ENCODE assay signal across 15 cellular contexts in the genomic region with DNA sequence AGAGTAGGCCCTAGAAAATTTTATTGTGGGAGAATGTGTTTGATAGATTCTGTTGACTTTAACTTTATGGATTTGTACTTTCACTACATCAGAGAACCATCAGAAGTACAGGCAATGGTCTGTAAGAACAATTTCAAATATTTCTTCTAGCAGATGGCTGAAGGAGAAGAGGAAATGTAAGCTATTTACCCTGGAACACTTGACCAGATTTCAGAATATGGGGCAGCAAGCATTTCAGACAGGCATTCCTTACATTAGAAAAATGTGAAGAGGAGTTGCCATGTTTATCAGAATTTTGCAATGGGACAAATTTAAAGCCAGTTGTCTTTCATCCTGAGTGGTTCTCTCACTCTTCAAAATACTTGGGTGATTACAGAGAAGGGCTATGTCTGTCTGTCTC.
"Had no signal": no experiment of that assay in that cellular context is flagged by ENCODE, and none has a peak within 500 bp of the region (broad histone marks: within the 10 kb centered on the region; RNA-seq: fewer than 3 reads in every experiment).

No MANE protein-coding gene starts in this region.

- H3K9me3 ChIP-seq: ascending aorta, colonic mucosa, gastroesophageal sphincter had no signal

- H3K4me3 ChIP-seq: ascending aorta, cardiac muscle cell, colonic mucosa, gastroesophageal sphincter had no signal

- H3K4me1 ChIP-seq: colonic mucosa, gastroesophageal sphincter had no signal

- ATAC-seq: activated CD4-positive, CD25-positive, alpha-beta regulatory T cell treated with anti-CD3 and anti-CD28 coated beads, Interleukin-2, amount 50 U/mL, for 24 hours; activated T-cell treated with anti-CD3 and anti-CD28 coated beads, Interleukin-2, amount 50 U/mL, for 4 hours; gastroesophageal sphincter; naive thymus-derived CD8-positive, alpha-beta T cell had no signal

- H3K27me3 ChIP-seq: ascending aorta, cardiac muscle cell, colonic mucosa, gastroesophageal sphincter had no signal

- H3K27ac ChIP-seq: ascending aorta, cardiac muscle cell, colonic mucosa, gastroesophageal sphincter had no signal

- H3K36me3 ChIP-seq: ascending aorta, cardiac muscle cell, colonic mucosa, gastroesophageal sphincter had no signal

- DNase-seq: activated CD4-positive, alpha-beta memory T cell treated with anti-CD3 and anti-CD28 coated beads for 36 hours; activated gamma-delta T cell treated with Interleukin-2 at 50 U/mL for 16 hours; activated naive CD8-positive, alpha-beta T cell treated with anti-CD3 and anti-CD28 coated beads for 36 hours; activated T-cell treated with anti-CD3 and anti-CD28 coated beads, Interleukin-2, amount 50 U/mL, for 4 hours; colonic mucosa; effector CD4-positive, alpha-beta T cell; kidney; naive thymus-derived CD8-positive, alpha-beta T cell; occipital lobe; stimulated activated CD4-positive, alpha-beta T cell treated with anti-CD3 and anti-CD28 coated beads, Interleukin-4, amount 100 ng/mL, for 1 hour; stimulated activated CD8-positive, alpha-beta memory T cell treated with anti-CD3 and anti-CD28 coated beads, Interleukin-4, amount 100 ng/mL, for 48 hours had no signal
